16 cellular contexts compared by ENCODE assay signal in the genomic region with DNA sequence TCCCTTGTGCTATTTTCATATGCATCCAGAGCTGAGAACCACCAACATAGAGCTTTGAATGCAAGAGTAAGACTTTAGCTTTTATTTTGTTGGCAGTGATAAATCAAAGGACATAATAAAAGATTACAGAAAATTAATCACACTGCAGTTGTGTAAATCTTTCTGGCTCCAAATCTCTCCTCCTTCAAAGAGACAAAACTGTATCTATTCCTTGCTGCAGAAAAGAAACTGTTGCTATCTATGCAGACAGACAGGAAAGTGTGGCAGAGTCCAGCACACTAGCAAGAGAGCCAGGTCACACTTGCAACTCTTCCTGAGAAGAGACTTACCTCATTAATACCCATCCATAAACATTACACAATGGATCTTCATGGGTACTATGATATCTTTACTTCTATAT.
"Had no signal": no experiment of that assay in that cellular context is flagged by ENCODE, and none has a peak within 500 bp of the region (broad histone marks: within the 10 kb centered on the region; RNA-seq: fewer than 3 reads in every experiment).

No MANE protein-coding gene starts in this region.

- H3K36me3 ChIP-seq: ascending aorta, left lung, thyroid gland, WERI-Rb-1 had no signal

- DNase-seq: activated CD4-positive, alpha-beta T cell treated with anti-CD3 and anti-CD28 coated beads for 1 hour; activated gamma-delta T cell; effector memory CD4-positive, alpha-beta T cell; foreskin fibroblast; glutamatergic neuron; hypothalamus; left lung; mammary epithelial cell; occipital lobe; retina; stimulated activated CD8-positive, alpha-beta memory T cell treated with anti-CD3 and anti-CD28 coated beads, Interleukin-4, amount 100 ng/mL, for 48 hours; stimulated activated naive CD4-positive, alpha-beta T cell; T-helper 2 cell; thyroid gland; WERI-Rb-1 had no signal

- H3K4me3 ChIP-seq: ascending aorta, left lung, thyroid gland had no signal

- H3K27me3 ChIP-seq: ascending aorta, left lung, thyroid gland had no signal

- ATAC-seq: left lung had no signal

- H3K9me3 ChIP-seq: ascending aorta, left lung, thyroid gland had no signal

- H3K27ac ChIP-seq: ascending aorta, left lung, thyroid gland, WERI-Rb-1 had no signal
